ENCODE assay signal across 7 cellular contexts in the genomic region with DNA sequence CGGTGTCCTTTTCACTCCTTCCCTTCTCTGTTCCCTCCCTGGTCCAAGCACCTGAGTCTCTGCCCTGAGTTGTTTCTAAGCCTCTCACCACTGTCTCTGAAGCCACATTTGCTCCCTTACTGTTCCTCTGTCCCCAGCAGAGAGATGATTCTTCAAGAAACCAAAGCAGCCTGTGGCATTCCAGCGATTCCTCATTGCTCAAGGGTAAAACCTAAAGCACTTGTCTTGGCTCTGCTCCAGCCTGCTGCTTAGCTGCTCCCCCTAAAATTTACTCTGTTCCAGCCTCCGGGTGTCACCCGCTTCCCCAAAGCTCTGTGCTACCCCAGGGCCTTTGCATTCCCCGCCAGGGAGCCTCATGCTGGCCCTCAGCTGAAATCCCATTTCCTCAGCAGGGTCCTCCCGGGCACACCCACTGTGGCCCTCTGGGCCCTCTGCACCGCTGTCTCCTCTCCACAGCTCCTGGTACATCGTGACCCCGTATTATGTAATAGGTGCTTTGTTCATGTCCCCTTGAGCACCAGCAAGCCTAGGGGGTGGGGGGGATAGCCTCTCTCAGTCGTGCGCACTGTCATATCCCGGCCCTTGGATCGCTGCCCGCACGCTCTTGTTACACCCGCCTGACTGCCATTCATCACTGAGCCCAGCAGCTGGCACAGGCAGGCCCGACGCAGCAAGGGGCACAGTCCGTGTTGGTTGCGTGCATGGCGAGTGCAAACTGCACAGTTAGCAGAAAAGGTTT.
DNase-seq lines count a peak whose midpoint lies in the region; ATAC-seq and TF ChIP-seq lines count a peak whose summit lies in the region.
"Had no signal": no experiment of that assay in that cellular context is flagged by ENCODE, and none has a peak within 500 bp of the region (broad histone marks: within the 10 kb centered on the region; RNA-seq: fewer than 3 reads in every experiment).

No MANE protein-coding gene starts in this region.

- DNase-seq in NCI-H128 (lab: John Stamatoyannopoulos, UW; ENCODE audit: unreplicated experiment) (peak; percentile 94), cerebellar cortex (ENCODE audit: low spot score) (peak; percentile 84), pons (ENCODE audit: low spot score) (peak; percentile 96)
- DNase-seq: MV-4-11 had no signal

- ATAC-seq in SK-N-SH treated with all-trans-retinoic acid at 6 μM for 48 hours (no peak), HG03378 (IDR thresholded peaks at IDR 0.05; ENCODE audit: unreplicated experiment) (no peak), GM19328 (IDR thresholded peaks at IDR 0.05; ENCODE audit: unreplicated experiment) (no peak)

TF ChIP-seq in SK-N-SH treated with all-trans-retinoic acid at 6 μM for 48 hours, 23 proteins besides CTCF, POLR2A, EP300 and RAD21:
- TF ChIP-seq ESRRG (CRISPR knock-in tag; IDR thresholded peaks at IDR 0.05) (no peak), OSR1 (CRISPR knock-in tag; IDR thresholded peaks at IDR 0.05) (no peak), CSDC2 (CRISPR knock-in tag; IDR thresholded peaks at IDR 0.05) (no peak), TOX (CRISPR knock-in tag; IDR thresholded peaks at IDR 0.05; ENCODE audit: borderline replicate concordance) (no peak), PPARA (CRISPR knock-in tag; IDR thresholded peaks at IDR 0.05; ENCODE audit: borderline replicate concordance) (no peak), GLIS3 (CRISPR knock-in tag; IDR thresholded peaks at IDR 0.05) (no peak), ISL1 (CRISPR knock-in tag; IDR thresholded peaks at IDR 0.05) (no peak)
- TF ChIP-seq, protein P1, sequence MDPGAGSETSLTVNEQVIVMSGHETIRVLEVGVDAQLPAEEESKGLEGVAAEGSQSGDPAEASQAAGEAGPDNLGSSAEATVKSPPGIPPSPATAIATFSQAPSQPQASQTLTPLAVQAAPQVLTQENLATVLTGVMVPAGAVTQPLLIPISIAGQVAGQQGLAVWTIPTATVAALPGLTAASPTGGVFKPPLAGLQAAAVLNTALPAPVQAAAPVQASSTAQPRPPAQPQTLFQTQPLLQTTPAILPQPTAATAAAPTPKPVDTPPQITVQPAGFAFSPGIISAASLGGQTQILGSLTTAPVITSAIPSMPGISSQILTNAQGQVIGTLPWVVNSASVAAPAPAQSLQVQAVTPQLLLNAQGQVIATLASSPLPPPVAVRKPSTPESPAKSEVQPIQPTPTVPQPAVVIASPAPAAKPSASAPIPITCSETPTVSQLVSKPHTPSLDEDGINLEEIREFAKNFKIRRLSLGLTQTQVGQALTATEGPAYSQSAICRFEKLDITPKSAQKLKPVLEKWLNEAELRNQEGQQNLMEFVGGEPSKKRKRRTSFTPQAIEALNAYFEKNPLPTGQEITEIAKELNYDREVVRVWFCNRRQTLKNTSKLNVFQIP (CRISPR knock-in tag; IDR thresholded peaks at IDR 0.05; ENCODE audit: borderline replicate concordance, low read depth) = no peak
- TF ChIP-seq, protein P2, sequence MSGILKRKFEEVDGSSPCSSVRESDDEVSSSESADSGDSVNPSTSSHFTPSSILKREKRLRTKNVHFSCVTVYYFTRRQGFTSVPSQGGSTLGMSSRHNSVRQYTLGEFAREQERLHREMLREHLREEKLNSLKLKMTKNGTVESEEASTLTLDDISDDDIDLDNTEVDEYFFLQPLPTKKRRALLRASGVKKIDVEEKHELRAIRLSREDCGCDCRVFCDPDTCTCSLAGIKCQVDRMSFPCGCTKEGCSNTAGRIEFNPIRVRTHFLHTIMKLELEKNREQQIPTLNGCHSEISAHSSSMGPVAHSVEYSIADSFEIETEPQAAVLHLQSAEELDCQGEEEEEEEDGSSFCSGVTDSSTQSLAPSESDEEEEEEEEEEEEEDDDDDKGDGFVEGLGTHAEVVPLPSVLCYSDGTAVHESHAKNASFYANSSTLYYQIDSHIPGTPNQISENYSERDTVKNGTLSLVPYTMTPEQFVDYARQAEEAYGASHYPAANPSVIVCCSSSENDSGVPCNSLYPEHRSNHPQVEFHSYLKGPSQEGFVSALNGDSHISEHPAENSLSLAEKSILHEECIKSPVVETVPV (CRISPR knock-in tag; IDR thresholded peaks at IDR 0.05) = no peak
- TF ChIP-seq, protein P3, sequence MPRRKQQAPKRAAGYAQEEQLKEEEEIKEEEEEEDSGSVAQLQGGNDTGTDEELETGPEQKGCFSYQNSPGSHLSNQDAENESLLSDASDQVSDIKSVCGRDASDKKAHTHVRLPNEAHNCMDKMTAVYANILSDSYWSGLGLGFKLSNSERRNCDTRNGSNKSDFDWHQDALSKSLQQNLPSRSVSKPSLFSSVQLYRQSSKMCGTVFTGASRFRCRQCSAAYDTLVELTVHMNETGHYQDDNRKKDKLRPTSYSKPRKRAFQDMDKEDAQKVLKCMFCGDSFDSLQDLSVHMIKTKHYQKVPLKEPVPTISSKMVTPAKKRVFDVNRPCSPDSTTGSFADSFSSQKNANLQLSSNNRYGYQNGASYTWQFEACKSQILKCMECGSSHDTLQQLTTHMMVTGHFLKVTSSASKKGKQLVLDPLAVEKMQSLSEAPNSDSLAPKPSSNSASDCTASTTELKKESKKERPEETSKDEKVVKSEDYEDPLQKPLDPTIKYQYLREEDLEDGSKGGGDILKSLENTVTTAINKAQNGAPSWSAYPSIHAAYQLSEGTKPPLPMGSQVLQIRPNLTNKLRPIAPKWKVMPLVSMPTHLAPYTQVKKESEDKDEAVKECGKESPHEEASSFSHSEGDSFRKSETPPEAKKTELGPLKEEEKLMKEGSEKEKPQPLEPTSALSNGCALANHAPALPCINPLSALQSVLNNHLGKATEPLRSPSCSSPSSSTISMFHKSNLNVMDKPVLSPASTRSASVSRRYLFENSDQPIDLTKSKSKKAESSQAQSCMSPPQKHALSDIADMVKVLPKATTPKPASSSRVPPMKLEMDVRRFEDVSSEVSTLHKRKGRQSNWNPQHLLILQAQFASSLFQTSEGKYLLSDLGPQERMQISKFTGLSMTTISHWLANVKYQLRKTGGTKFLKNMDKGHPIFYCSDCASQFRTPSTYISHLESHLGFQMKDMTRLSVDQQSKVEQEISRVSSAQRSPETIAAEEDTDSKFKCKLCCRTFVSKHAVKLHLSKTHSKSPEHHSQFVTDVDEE (CRISPR knock-in tag; IDR thresholded peaks at IDR 0.05) = no peak
